9 cellular contexts compared by ENCODE assay signal in genomic region chr1:15758953-15759661, GRCh38. TPM values are rescaled to one million over a fixed set of nuclear protein-coding genes. Genes with fewer than 3 reads are reported as not detected.
A peak's percentile ranks its signal among the peaks of the same experiment; 100 is the strongest.
DNase-seq lines count a peak whose midpoint lies in the region; ATAC-seq and TF ChIP-seq lines count a peak whose summit lies in the region.
"Had no signal": no experiment of that assay in that cellular context is flagged by ENCODE, and none has a peak within 500 bp of the region (broad histone marks: within the 10 kb centered on the region; RNA-seq: fewer than 3 reads in every experiment).

No MANE protein-coding gene starts in this region.

- H3K4ac ChIP-seq in trophoblast cell (ENCODE audit: low read depth, low read length), result peak overlapping the region; percentile 97

- H3K79me1 ChIP-seq in trophoblast cell (ENCODE audit: low read length), result peaks cover 27% of the 10 kb centered on the region

- H4K12ac ChIP-seq in trophoblast cell (ENCODE audit: low read depth, low read length), result peak overlapping the region; percentile 37

- TF ChIP-seq POLR2A in GM18505 (IDR thresholded peaks at IDR 0.05; ENCODE audit: borderline replicate concordance, extremely low read depth, insufficient read depth, insufficient read length), result no peak

- H3K9ac ChIP-seq in trophoblast cell (ENCODE audit: low read length), result peak overlapping the region; percentile 99

- peaks cover 17% of the 10 kb centered on the region for H3K4me1 Mint-ChIP-seq in glutamatergic neuron (ENCODE audit: low read depth, unreplicated experiment)

- H2AFZ ChIP-seq in trophoblast cell (ENCODE audit: insufficient read depth, low read length, poor library complexity), result peak overlapping the region; percentile 73

- TF ChIP-seq CTCF in WI38 (IDR thresholded peaks at IDR 0.05; ENCODE audit: low read depth, low read length) (no peak), glutamatergic neuron (IDR thresholded peaks at IDR 0.05; ENCODE audit: partially characterized antibody, unreplicated experiment) (no peak)

- peak overlapping the region; percentile 88 for H2BK120ac ChIP-seq in trophoblast cell (ENCODE audit: insufficient read depth, low read length, poor library complexity)

- peak overlapping the region; percentile 97 for H2BK5ac ChIP-seq in trophoblast cell (ENCODE audit: low read depth, low read length, poor library complexity)

- H3K36me3 ChIP-seq in trophoblast cell (ENCODE audit: control insufficient read depth in 1 of 2, insufficient read depth in 2 of 2, low read length in 2 of 2), result peaks cover 7% of the 10 kb centered on the region in 2 experiments

- no peak overlapping the region for H3K27ac Mint-ChIP-seq in glutamatergic neuron (ENCODE audit: unreplicated experiment)
- H3K27ac Mint-ChIP-seq: natural killer cell had no signal

- peaks cover 2% of the 10 kb centered on the region for H3K9me3 ChIP-seq in trophoblast cell (ENCODE audit: insufficient read depth, low read depth, low read length)

- peak overlapping the region; percentile 73 for H3K18ac ChIP-seq in trophoblast cell (ENCODE audit: low read length)

- no peaks in the 10 kb centered on the region for H3K27me3 ChIP-seq in trophoblast cell (ENCODE audit: insufficient read depth, low read length)

- H3K23ac ChIP-seq in trophoblast cell (ENCODE audit: low read length), result no peak overlapping the region

- peak overlapping the region; percentile 81 for H3K4me3 ChIP-seq in WI38 (ENCODE audit: low read depth, low read length)
- H3K4me3 ChIP-seq in trophoblast cell (ENCODE audit: low read depth, low read length), result peak overlapping the region; percentile 94

- peak overlapping the region; percentile 81 for H3K27ac ChIP-seq in trophoblast cell (ENCODE audit: low read depth, low read length)

- peak overlapping the region; percentile 99 for H4K91ac ChIP-seq in trophoblast cell (ENCODE audit: low read depth, low read length)

- no peaks in the 10 kb centered on the region for H3K36me3 Mint-ChIP-seq in glutamatergic neuron (ENCODE audit: unreplicated experiment)
- H3K36me3 Mint-ChIP-seq: natural killer cell had no signal

- H3K27me3 Mint-ChIP-seq in glutamatergic neuron (ENCODE audit: unreplicated experiment), result peaks cover 7% of the 10 kb centered on the region

- peak overlapping the region; percentile 24 for H2BK12ac ChIP-seq in trophoblast cell (ENCODE audit: low read length)

- peaks cover 23% of the 10 kb centered on the region for H3K79me2 ChIP-seq in trophoblast cell (ENCODE audit: control insufficient read depth, insufficient read depth, low read length, poor library complexity)

- peaks cover 14 to 29% of the 10 kb centered on the region in 2 experiments for H3K4me1 ChIP-seq in trophoblast cell (ENCODE audit: control insufficient read depth in 1 of 2, insufficient read depth in 2 of 2, low read length in 2 of 2)

- H3K14ac ChIP-seq in trophoblast cell (ENCODE audit: low read length), result peak overlapping the region; percentile 99

- peak overlapping the region; percentile 83 for H3K4me3 Mint-ChIP-seq in glutamatergic neuron (ENCODE audit: unreplicated experiment)
- H3K4me3 Mint-ChIP-seq: natural killer cell had no signal

- no CpG with 5 or more reads among the region's 58 CpGs for WGBS in trophoblast cell (ENCODE audit: extremely low coverage, insufficient coverage, insufficient read length)

- H3K4me2 ChIP-seq in trophoblast cell (ENCODE audit: low read length), result peak overlapping the region; percentile 69

- DNase-seq in EH (ENCODE audit: low read depth) (peak; percentile 46), glutamatergic neuron (peak; percentile 52), trophoblast cell (peak; percentile 68 to 78), mesenteric fat pad (ENCODE audit: low spot score) (no peak), superior temporal gyrus (ENCODE audit: extremely low spot score) (no peak), NCI-H1930 (lab: John Stamatoyannopoulos, UW) (no peak)
- DNase-seq: natural killer cell had no signal

- H2AK5ac ChIP-seq in trophoblast cell (ENCODE audit: low read length), result peak overlapping the region; percentile 46

- ATAC-seq in GM18505 (IDR thresholded peaks at IDR 0.05; ENCODE audit: unreplicated experiment), result no peak

- H4K8ac ChIP-seq in trophoblast cell (ENCODE audit: low read depth, low read length), result peak overlapping the region; percentile 97

- H3K9me3 Mint-ChIP-seq in glutamatergic neuron (ENCODE audit: unreplicated experiment), result peaks cover 5% of the 10 kb centered on the region
- H3K9me3 Mint-ChIP-seq: natural killer cell had no signal

RNA-seq across cellular contexts. Expression of gene FBLIM1, which starts 0.5 kb away (rescaled TPM):
- total RNA-seq in glutamatergic neuron (ENCODE audit: unreplicated experiment) (29.9 TPM), mesenteric fat pad (34.5 TPM)
- polyA plus RNA-seq in trophoblast cell (2013), result 88.4 and 91.1 TPM in 2 replicates

RNA-seq across cellular contexts. Expression of gene TMEM82, which starts 16.8 kb away (rescaled TPM):
- not detected for total RNA-seq in glutamatergic neuron (ENCODE audit: unreplicated experiment)
- polyA plus RNA-seq in trophoblast cell (2013), result 0.06 and 0.08 TPM in 2 replicates
- total RNA-seq in mesenteric fat pad, result not detected
- total RNA-seq: natural killer cell had no signal

RNA-seq across cellular contexts. Expression of gene SLC25A34, which starts 23.0 kb away (rescaled TPM):
- total RNA-seq in glutamatergic neuron (ENCODE audit: unreplicated experiment) (4.1 TPM), mesenteric fat pad (2.2 TPM)
- 0.42 and 0.44 TPM in 2 replicates for polyA plus RNA-seq in trophoblast cell (2013)

RNA-seq across cellular contexts. Expression of gene UQCRHL, which starts 48.3 kb away (rescaled TPM):
- total RNA-seq in glutamatergic neuron (ENCODE audit: unreplicated experiment) (2.0 TPM), mesenteric fat pad (1.3 TPM)
- 2.1 TPM in 2 replicates for polyA plus RNA-seq in trophoblast cell (2013)

Comparison
In these comparisons a context has a peak if more than half of its experiments do, and no peak if none do; other contexts are left out.
1. DNase-seq: peak in EH (single experiment), glutamatergic neuron (single experiment) and trophoblast cell (2 of 2); none in mesenteric fat pad (single experiment), superior temporal gyrus (single experiment) and NCI-H1930 (0 of 2).